In genomic region chr13:30738946-30739528, GRCh38 we compare ENCODE assay signal across 1 cellular context.
A peak's percentile ranks its signal among the peaks of the same experiment; 100 is the strongest.
TF ChIP-seq lines count a peak whose summit lies in the region.

No MANE protein-coding gene starts in this region.

TF ChIP-seq in neural cell, 6 proteins besides CTCF, POLR2A, EP300 and RAD21:
- TF ChIP-seq TAF1 (IDR thresholded peaks at IDR 0.05; ENCODE audit: low read depth) (no peak), SMC3 (conservative IDR thresholded peaks at IDR 0.05; ENCODE audit: poor library complexity) (no peak), REST (IDR thresholded peaks at IDR 0.05; ENCODE audit: borderline replicate concordance) (peak; percentile 90), POLR2AphosphoS5 (IDR thresholded peaks at IDR 0.05) (peak; percentile 18), MXI1 (conservative IDR thresholded peaks at IDR 0.05; ENCODE audit: poor library complexity, severe bottlenecking) (no peak), EZH2 (IDR thresholded peaks at IDR 0.05; ENCODE audit: borderline replicate concordance, insufficient read depth, low read length, poor library complexity, severe bottlenecking) (no peak)
